In genomic region chr6:131654326-131654725, GRCh38 we compare ENCODE assay signal across 21 cellular contexts. TPM values are rescaled to one million over a fixed set of nuclear protein-coding genes. Genes with fewer than 3 reads are reported as not detected.
A peak's percentile ranks its signal among the peaks of the same experiment; 100 is the strongest.
DNase-seq lines count a peak whose midpoint lies in the region; ATAC-seq, FAIRE-seq and TF ChIP-seq lines count a peak whose summit lies in the region.
"Had no signal": no experiment of that assay in that cellular context is flagged by ENCODE, and none has a peak within 500 bp of the region (broad histone marks: within the 10 kb centered on the region; RNA-seq: fewer than 3 reads in every experiment).

No MANE protein-coding gene starts in this region.

- no peak for TF ChIP-seq POLR2A in H54 (IDR thresholded peaks at IDR 0.05; ENCODE audit: low read depth, low read length)

- H3K4me2 ChIP-seq in MM.1S (ENCODE audit: low read depth, low read length): peak overlapping the region; percentile 41; the same call in 1 of the 2 replicates
- H3K4me2 ChIP-seq in mammary epithelial cell (ENCODE audit: insufficient read depth, low read depth, low read length): no peak overlapping the region
- no peak overlapping the region for H3K4me2 ChIP-seq in trophoblast cell (ENCODE audit: low read length)

- H3K9me2 ChIP-seq in MM.1S (replicated peaks; ENCODE audit: insufficient read depth, low read length): no peaks in the 10 kb centered on the region

- no peak overlapping the region for H3K14ac ChIP-seq in trophoblast cell (ENCODE audit: low read length)

- intact Hi-C loops in mammary epithelial cell (cut with micrococcal nuclease): no loop called here
- intact Hi-C loops in kidney (cut with DNase I): no loop called here

- peak overlapping the region; percentile 6; the same call in 1 of the 2 replicates for H3K27ac ChIP-seq in MM.1S (ENCODE audit: low read length)
- no peak overlapping the region for H3K27ac ChIP-seq in mammary epithelial cell (ENCODE audit: insufficient read depth, low read depth, low read length)
- no peak overlapping the region for H3K27ac ChIP-seq in trophoblast cell (ENCODE audit: low read depth, low read length)
- H3K27ac ChIP-seq in kidney (ENCODE audit: low read depth in 2 of 2, low read length in 2 of 2): no peak overlapping the region
- H3K27ac ChIP-seq: SJSA1 had no signal

- H2BK12ac ChIP-seq in trophoblast cell (ENCODE audit: low read length): no peak overlapping the region

- FAIRE-seq in H54 (lab: Jason Lieb, UNC) (no peak), kidney (lab: Jason Lieb, UNC) (no peak)
- FAIRE-seq: GM12878 had no signal

- H2BK120ac ChIP-seq in trophoblast cell (ENCODE audit: insufficient read depth, low read length, poor library complexity): no peak overlapping the region

- in situ Hi-C loops in mammary epithelial cell (cut with MboI; ENCODE audit: low sequenced_read_pairs in 2 of 2): no loop called here

- no peak overlapping the region for H4K91ac ChIP-seq in trophoblast cell (ENCODE audit: low read depth, low read length)

- H3F3A ChIP-seq in MM.1S (ENCODE audit: insufficient read depth, low read length): peaks cover 6% of the 10 kb centered on the region; the same call in 1 of the 2 replicates

- no peaks in the 10 kb centered on the region for H3K79me2 ChIP-seq in MM.1S (ENCODE audit: low read length)
- H3K79me2 ChIP-seq in mammary epithelial cell (ENCODE audit: insufficient read depth, low read length): no peaks in the 10 kb centered on the region
- H3K79me2 ChIP-seq in trophoblast cell (ENCODE audit: control insufficient read depth, insufficient read depth, low read length, poor library complexity): no peaks in the 10 kb centered on the region

- peak; percentile 18 for DNase-seq in DMS53 treated with DMSO at 0.1 percent for 48 hours (lab: John Stamatoyannopoulos, UW; ENCODE audit: unreplicated experiment)
- no peak for DNase-seq in MM.1S
- DNase-seq in mammary epithelial cell: peak; percentile 35
- DNase-seq in trophoblast cell: peak in 1 of 2 donors; percentile 33
- DNase-seq in H54 (ENCODE audit: insufficient read length, low spot score): no peak
- no peak for DNase-seq in kidney
- DNase-seq: ACHN, AML-193, COR-L47, DMS79 treated with DMSO at 0.1 percent for 48 hours, GDM1, KG1, NCI-H1417, NCI-H1930, NCI-H2171, NCI-H446, NCI-H69, SW 1271 had no signal

- no TSS peak for BruUV-seq in mammary epithelial cell (replicated peaks; lab: Mats Ljungman, UMichigan)

- H4K20me1 ChIP-seq in MM.1S (ENCODE audit: insufficient read depth, low read length) (no peaks in the 10 kb centered on the region), mammary epithelial cell (ENCODE audit: insufficient read depth, low read length) (no peaks in the 10 kb centered on the region)

- H3K4me1 ChIP-seq in MM.1S (ENCODE audit: low read length): 0 out of 2 replicates have a peak, but pooled peaks cover 5% of the 10 kb centered on the region
- no peaks in the 10 kb centered on the region for H3K4me1 ChIP-seq in mammary epithelial cell (ENCODE audit: insufficient read depth, low read length)
- H3K4me1 ChIP-seq in trophoblast cell (ENCODE audit: control insufficient read depth in 1 of 2, insufficient read depth in 2 of 2, low read length in 2 of 2): no peaks in the 10 kb centered on the region
- H3K4me1 ChIP-seq in kidney (ENCODE audit: control insufficient read depth in 1 of 2, insufficient read depth in 1 of 2, low read depth in 1 of 2, low read length in 2 of 2): no peaks in the 10 kb centered on the region
- H3K4me1 ChIP-seq: SJSA1 had no signal

- no peak overlapping the region for H2BK5ac ChIP-seq in trophoblast cell (ENCODE audit: low read depth, low read length, poor library complexity)

- no peak overlapping the region for H4K8ac ChIP-seq in trophoblast cell (ENCODE audit: low read depth, low read length)

- 62% methylated on average over 3 of the region's 3 CpGs for WGBS in mammary epithelial cell (ENCODE audit: low coverage, missing lambda C conversion rate)
- no CpG with 5 or more reads among the region's 3 CpGs for WGBS in trophoblast cell (ENCODE audit: extremely low coverage, insufficient coverage, insufficient read length)

- peak overlapping the region; percentile 44; the same call in 1 of the 2 replicates for H2AFZ ChIP-seq in MM.1S (ENCODE audit: low read length)
- H2AFZ ChIP-seq in mammary epithelial cell (ENCODE audit: low read depth, low read length): no peak overlapping the region
- H2AFZ ChIP-seq in trophoblast cell (ENCODE audit: insufficient read depth, low read length, poor library complexity): no peak overlapping the region

- H3K4me3 ChIP-seq in MM.1S (ENCODE audit: low read length) (no peak overlapping the region), mammary epithelial cell (replicated peaks in 1 of 3; ENCODE audit: insufficient read depth in 1 of 3, low read depth in 2 of 3, low read length in 3 of 3) (no peak overlapping the region), trophoblast cell (ENCODE audit: low read depth, low read length) (peak overlapping the region; percentile 54), kidney (ENCODE audit: low read length in 2 of 2) (no peak overlapping the region)
- H3K4me3 ChIP-seq: SJSA1 had no signal

- CTCF ChIA-PET in mammary epithelial cell (lab: Charles Lee; ENCODE audit: low non-redundant PET): interaction anchor here (0.6 kb wide), 1 partner anchor 16 kb away, joined by 3 read pairs; no protein-coding TSS in a partner anchor

- no peak overlapping the region for H3K23ac ChIP-seq in trophoblast cell (ENCODE audit: low read length)

- no peak overlapping the region for H3K4ac ChIP-seq in trophoblast cell (ENCODE audit: low read depth, low read length)

- no peak overlapping the region for H4K12ac ChIP-seq in trophoblast cell (ENCODE audit: low read depth, low read length)

- dilution Hi-C loops in mammary epithelial cell (cut with HindIII; ENCODE audit: low sequenced_read_pairs): no loop called here

- H3K9ac ChIP-seq in MM.1S (ENCODE audit: low read length): no peak overlapping the region
- H3K9ac ChIP-seq in mammary epithelial cell (ENCODE audit: insufficient read depth, low read length): no peak overlapping the region
- no peak overlapping the region for H3K9ac ChIP-seq in trophoblast cell (ENCODE audit: low read length)
- H3K9ac ChIP-seq in kidney (ENCODE audit: low read length in 2 of 2): no peak overlapping the region

- H2AK5ac ChIP-seq in trophoblast cell (ENCODE audit: low read length): no peak overlapping the region

- no peaks in the 10 kb centered on the region for H3K79me1 ChIP-seq in trophoblast cell (ENCODE audit: low read length)

- no peak for ATAC-seq in GM19351 (IDR thresholded peaks at IDR 0.05; ENCODE audit: unreplicated experiment)
- ATAC-seq: GM12878 had no signal

- no peak overlapping the region for H3K18ac ChIP-seq in trophoblast cell (ENCODE audit: low read length)

- no peaks in the 10 kb centered on the region for H3K9me3 ChIP-seq in MM.1S (replicated peaks; ENCODE audit: insufficient read depth, low read length)
- H3K9me3 ChIP-seq in mammary epithelial cell (replicated peaks; ENCODE audit: insufficient read depth, low read length): no peaks in the 10 kb centered on the region
- H3K9me3 ChIP-seq in trophoblast cell (ENCODE audit: insufficient read depth, low read depth, low read length): no peaks in the 10 kb centered on the region
- no peaks in the 10 kb centered on the region for H3K9me3 ChIP-seq in kidney (ENCODE audit: control insufficient read depth in 1 of 2, low read length in 2 of 2)
- H3K9me3 ChIP-seq: SJSA1 had no signal

- H3K36me3 ChIP-seq in MM.1S (replicated peaks; ENCODE audit: insufficient read depth, low read length) (no peaks in the 10 kb centered on the region), mammary epithelial cell (ENCODE audit: insufficient read depth, low read length) (no peaks in the 10 kb centered on the region), trophoblast cell (ENCODE audit: control insufficient read depth in 1 of 2, insufficient read depth in 2 of 2, low read length in 2 of 2) (no peaks in the 10 kb centered on the region), kidney (ENCODE audit: control insufficient read depth in 1 of 2, insufficient read depth in 2 of 2, low read length in 2 of 2) (peaks cover 0 to 6% of the 10 kb centered on the region in 2 donors)
- H3K36me3 ChIP-seq: SJSA1 had no signal

- H3K27me3 ChIP-seq in MM.1S (replicated peaks; ENCODE audit: insufficient read depth, low read length) (no peaks in the 10 kb centered on the region), mammary epithelial cell (ENCODE audit: insufficient read depth, low read length) (peaks cover 4% of the 10 kb centered on the region), trophoblast cell (ENCODE audit: insufficient read depth, low read length) (no peaks in the 10 kb centered on the region)
- H3K27me3 ChIP-seq: SJSA1 had no signal

- TF ChIP-seq CTCF in MM.1S (IDR thresholded peaks at IDR 0.05; ENCODE audit: low read length): no peak
- TF ChIP-seq CTCF in mammary epithelial cell (conservative IDR thresholded peaks at IDR 0.05 in 1 of 2, IDR thresholded peaks at IDR 0.05 in 1 of 2; ENCODE audit: extremely low read depth in 1 of 2, insufficient read depth in 1 of 2, low read depth in 1 of 2, low read length in 2 of 2): no peak
- TF ChIP-seq CTCF in kidney (IDR thresholded peaks at IDR 0.05; ENCODE audit: borderline replicate concordance, extremely low read depth, insufficient read depth): no peak

RNA-seq across cellular contexts. Expression of gene ENPP3, which starts 17.2 kb away (rescaled TPM):
- total RNA-seq in mammary epithelial cell (not detected), kidney (2.0 TPM)
- polyA plus RNA-seq in mammary epithelial cell (not detected), kidney (ENCODE audit: insufficient read depth, low read depth, low replicate concordance) (2.5 TPM)
- polyA minus RNA-seq in mammary epithelial cell: not detected
- 0.01 and 0.03 TPM in 2 replicates for polyA plus RNA-seq in trophoblast cell (2013)
- total RNA-seq: GM12878 had no signal

RNA-seq across cellular contexts. Expression of gene MED23, which starts 26.3 kb away (rescaled TPM):
- 10 to 100 TPM; 20.7 to 31.3 TPM for total RNA-seq in mammary epithelial cell
- 11.1 TPM for polyA plus RNA-seq in mammary epithelial cell
- polyA minus RNA-seq in mammary epithelial cell: 22.5 TPM
- 18.7 and 18.8 TPM in 2 replicates for polyA plus RNA-seq in trophoblast cell (2013)
- 27.4 TPM for total RNA-seq in kidney
- 7.7 TPM for polyA plus RNA-seq in kidney (ENCODE audit: insufficient read depth, low read depth, low replicate concordance)

RNA-seq across cellular contexts. Expression of gene OR2A4, which starts 46.9 kb away (rescaled TPM):
- total RNA-seq in mammary epithelial cell (not detected), kidney (not detected)
- polyA plus RNA-seq in mammary epithelial cell (not detected), kidney (ENCODE audit: insufficient read depth, low read depth, low replicate concordance) (not detected)
- not detected for polyA minus RNA-seq in mammary epithelial cell
- polyA plus RNA-seq in trophoblast cell (2013): not detected in 2 replicates
- total RNA-seq: GM12878, SJSA1 had no signal
- polyA plus RNA-seq: GM12878 had no signal

RNA-seq across cellular contexts. Expression of gene CTAGE9, which starts 56.5 kb away (rescaled TPM):
- total RNA-seq in mammary epithelial cell (not detected), kidney (not detected)
- polyA plus RNA-seq in mammary epithelial cell (not detected), kidney (ENCODE audit: insufficient read depth, low read depth, low replicate concordance) (not detected)
- polyA minus RNA-seq in mammary epithelial cell: not detected
- polyA plus RNA-seq in trophoblast cell (2013): not detected in 2 replicates
- polyA plus RNA-seq: GM12878 had no signal

Comparison
In these comparisons a context has a peak if more than half of its experiments do, and no peak if none do; other contexts are left out.
1. DNase-seq: peak in DMS53 treated with DMSO at 0.1 percent for 48 hours (single experiment) and mammary epithelial cell (single experiment); none in MM.1S (single experiment), H54 (single experiment) and kidney (single experiment).